Comparison of ENCODE assay signal across 1 cellular context in the genomic region with DNA sequence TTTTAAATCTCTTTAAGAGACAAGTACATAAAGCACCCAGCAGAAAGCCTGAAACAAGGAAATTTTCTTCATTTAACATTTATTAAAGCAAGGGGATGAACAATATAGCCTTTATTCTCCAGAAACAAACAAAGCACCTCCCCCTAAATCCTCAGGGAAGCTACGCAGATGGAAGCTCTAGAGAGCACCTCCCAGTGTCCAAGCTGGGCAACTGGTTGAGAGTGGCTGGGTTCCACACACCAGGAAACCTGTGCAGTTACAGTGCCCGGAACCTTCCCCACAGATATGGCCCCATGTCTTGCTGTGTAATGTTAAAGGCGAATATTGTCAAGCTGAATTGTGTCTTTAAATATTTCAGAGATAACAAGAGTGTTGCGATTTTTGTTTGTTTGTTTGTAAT.
TF ChIP-seq lines count a peak whose summit lies in the region.

No MANE protein-coding gene starts in this region.

TF ChIP-seq in GM23338, 12 proteins besides CTCF, POLR2A, EP300 and RAD21 (continued from another document):
- TF ChIP-seq CREB1 (CRISPR knock-in tag; IDR thresholded peaks at IDR 0.05; ENCODE audit: low read depth) (no peak), ZNF331 (CRISPR knock-in tag; IDR thresholded peaks at IDR 0.05; ENCODE audit: low read depth) (no peak), POLR2AphosphoS5 (IDR thresholded peaks at IDR 0.05; ENCODE audit: low read depth) (no peak), EZH2 (IDR thresholded peaks at IDR 0.05; ENCODE audit: low read depth, unreplicated experiment) (no peak), ZNF462 (CRISPR knock-in tag; IDR thresholded peaks at IDR 0.05) (no peak), ZNF114 (CRISPR knock-in tag; IDR thresholded peaks at IDR 0.05) (no peak), EZH2phosphoT487 (IDR thresholded peaks at IDR 0.05; ENCODE audit: unreplicated experiment) (no peak), ETS1 (IDR thresholded peaks at IDR 0.05) (no peak), NANOG (IDR thresholded peaks at IDR 0.05; ENCODE audit: borderline replicate concordance) (no peak)
- TF ChIP-seq, protein P1, sequence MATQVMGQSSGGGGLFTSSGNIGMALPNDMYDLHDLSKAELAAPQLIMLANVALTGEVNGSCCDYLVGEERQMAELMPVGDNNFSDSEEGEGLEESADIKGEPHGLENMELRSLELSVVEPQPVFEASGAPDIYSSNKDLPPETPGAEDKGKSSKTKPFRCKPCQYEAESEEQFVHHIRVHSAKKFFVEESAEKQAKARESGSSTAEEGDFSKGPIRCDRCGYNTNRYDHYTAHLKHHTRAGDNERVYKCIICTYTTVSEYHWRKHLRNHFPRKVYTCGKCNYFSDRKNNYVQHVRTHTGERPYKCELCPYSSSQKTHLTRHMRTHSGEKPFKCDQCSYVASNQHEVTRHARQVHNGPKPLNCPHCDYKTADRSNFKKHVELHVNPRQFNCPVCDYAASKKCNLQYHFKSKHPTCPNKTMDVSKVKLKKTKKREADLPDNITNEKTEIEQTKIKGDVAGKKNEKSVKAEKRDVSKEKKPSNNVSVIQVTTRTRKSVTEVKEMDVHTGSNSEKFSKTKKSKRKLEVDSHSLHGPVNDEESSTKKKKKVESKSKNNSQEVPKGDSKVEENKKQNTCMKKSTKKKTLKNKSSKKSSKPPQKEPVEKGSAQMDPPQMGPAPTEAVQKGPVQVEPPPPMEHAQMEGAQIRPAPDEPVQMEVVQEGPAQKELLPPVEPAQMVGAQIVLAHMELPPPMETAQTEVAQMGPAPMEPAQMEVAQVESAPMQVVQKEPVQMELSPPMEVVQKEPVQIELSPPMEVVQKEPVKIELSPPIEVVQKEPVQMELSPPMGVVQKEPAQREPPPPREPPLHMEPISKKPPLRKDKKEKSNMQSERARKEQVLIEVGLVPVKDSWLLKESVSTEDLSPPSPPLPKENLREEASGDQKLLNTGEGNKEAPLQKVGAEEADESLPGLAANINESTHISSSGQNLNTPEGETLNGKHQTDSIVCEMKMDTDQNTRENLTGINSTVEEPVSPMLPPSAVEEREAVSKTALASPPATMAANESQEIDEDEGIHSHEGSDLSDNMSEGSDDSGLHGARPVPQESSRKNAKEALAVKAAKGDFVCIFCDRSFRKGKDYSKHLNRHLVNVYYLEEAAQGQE (IDR thresholded peaks at IDR 0.05; ENCODE audit: unreplicated experiment): no peak
